16 cellular contexts compared by ENCODE assay signal in genomic region chr2:169046440-169047151, GRCh38. TPM values are rescaled to one million over a fixed set of nuclear protein-coding genes. Genes with fewer than 3 reads are reported as not detected.
"Had no signal": no experiment of that assay in that cellular context is flagged by ENCODE, and none has a peak within 500 bp of the region (broad histone marks: within the 10 kb centered on the region; RNA-seq: fewer than 3 reads in every experiment).

No MANE protein-coding gene starts in this region.

- H3K4me3 ChIP-seq: body of pancreas, esophagus muscularis mucosa, tibial artery, vagina had no signal

- H3K27ac Mint-ChIP-seq: activated naive CD4-positive, alpha-beta T cell treated with anti-CD3 and anti-CD28 coated beads, Interleukin-2, amount 50 U/mL, for 24 hours; activated T-cell treated with anti-CD3 and anti-CD28 coated beads, Interleukin-2, amount 50 U/mL, for 24 hours; naive thymus-derived CD8-positive, alpha-beta T cell had no signal

- H3K4me1 ChIP-seq: body of pancreas, esophagus muscularis mucosa, tibial artery, vagina had no signal

- H3K36me3 ChIP-seq: esophagus muscularis mucosa, neutrophil, tibial artery, vagina had no signal

- H3K9me3 ChIP-seq: body of pancreas, neutrophil, tibial artery, vagina had no signal

- H3K27me3 ChIP-seq: body of pancreas, esophagus muscularis mucosa, neutrophil, tibial artery, vagina had no signal

- DNase-seq: activated effector memory CD4-positive, alpha-beta T cell treated with Interleukin-2 at 50 U/mL for 16 hours; activated T-cell treated with anti-CD3 and anti-CD28 coated beads, Interleukin-2, amount 50 U/mL, for 24 hours; amniotic stem cell; body of pancreas; dermis blood vessel endothelial cell; foreskin fibroblast; kidney; midbrain; naive thymus-derived CD8-positive, alpha-beta T cell; T-helper 2 cell; tibial artery had no signal

- ATAC-seq: body of pancreas; naive thymus-derived CD8-positive, alpha-beta T cell had no signal

- H3K27me3 Mint-ChIP-seq: activated naive CD4-positive, alpha-beta T cell treated with anti-CD3 and anti-CD28 coated beads, Interleukin-2, amount 50 U/mL, for 24 hours; activated T-cell treated with anti-CD3 and anti-CD28 coated beads, Interleukin-2, amount 50 U/mL, for 24 hours had no signal

- H3K27ac ChIP-seq: body of pancreas, esophagus muscularis mucosa, neutrophil, tibial artery, vagina had no signal

- H3K4me1 Mint-ChIP-seq: activated naive CD4-positive, alpha-beta T cell treated with anti-CD3 and anti-CD28 coated beads, Interleukin-2, amount 50 U/mL, for 24 hours; naive thymus-derived CD8-positive, alpha-beta T cell had no signal

- H3K4me3 Mint-ChIP-seq: activated naive CD4-positive, alpha-beta T cell treated with anti-CD3 and anti-CD28 coated beads, Interleukin-2, amount 50 U/mL, for 24 hours; activated T-cell treated with anti-CD3 and anti-CD28 coated beads, Interleukin-2, amount 50 U/mL, for 24 hours; naive thymus-derived CD8-positive, alpha-beta T cell had no signal

RNA-seq across cellular contexts. Expression of gene ABCB11, which starts 15.5 kb away (rescaled TPM):
- total RNA-seq: skeletal muscle tissue, vagina had no signal
- polyA plus RNA-seq: naive thymus-derived CD8-positive, alpha-beta T cell had no signal

RNA-seq across cellular contexts. Expression of gene DHRS9, which starts 22.8 kb away (rescaled TPM):
- total RNA-seq: dermis blood vessel endothelial cell; naive thymus-derived CD8-positive, alpha-beta T cell; vagina had no signal
- polyA plus RNA-seq: naive thymus-derived CD8-positive, alpha-beta T cell had no signal
